ENCODE assay signal across 17 cellular contexts in genomic region chr9:92968081-92968480, GRCh38. TPM values are rescaled to one million over a fixed set of nuclear protein-coding genes. Genes with fewer than 3 reads are reported as not detected.
DNase-seq lines count a peak whose midpoint lies in the region; FAIRE-seq and TF ChIP-seq lines count a peak whose summit lies in the region.
"Had no signal": no experiment of that assay in that cellular context is flagged by ENCODE, and none has a peak within 500 bp of the region (broad histone marks: within the 10 kb centered on the region; RNA-seq: fewer than 3 reads in every experiment).

No MANE protein-coding gene starts in this region.

- no peaks in the 10 kb centered on the region for H3K79me1 ChIP-seq in H9 (ENCODE audit: insufficient read depth, low read depth, low read length, poor library complexity, severe bottlenecking)

- H3K9ac ChIP-seq in BLaER1 (no peak overlapping the region), H9 (ENCODE audit: extremely low read depth, insufficient read length, low read length) (no peak overlapping the region)

- H3K18ac ChIP-seq in H9 (ENCODE audit: insufficient read length, low read depth, low read length) = peak overlapping the region; percentile 25

- no peak overlapping the region for H3K56ac ChIP-seq in H9 (ENCODE audit: insufficient read length, low read depth, low read length)

- H2AK5ac ChIP-seq in H9 (ENCODE audit: insufficient read length, low read length) = no peak overlapping the region

- no peaks in the 10 kb centered on the region for H3K27me3 ChIP-seq in BLaER1
- no peaks in the 10 kb centered on the region for H3K27me3 ChIP-seq in H9 (ENCODE audit: insufficient read depth, low read length)
- H3K27me3 ChIP-seq: breast epithelium, sigmoid colon, SJSA1 had no signal

- peaks cover 21% of the 10 kb centered on the region for H3K36me3 ChIP-seq in BLaER1
- H3K36me3 ChIP-seq: breast epithelium, HAP-1, sigmoid colon, SJSA1 had no signal

- H3K79me2 ChIP-seq in H9 (ENCODE audit: insufficient read depth, low read length) = no peaks in the 10 kb centered on the region

- H3K27ac ChIP-seq in BLaER1 (peak overlapping the region; percentile 56), H9 (ENCODE audit: insufficient read length, low read depth, low read length) (no peak overlapping the region)
- H3K27ac ChIP-seq: breast epithelium, sigmoid colon, SJSA1 had no signal

- no CpG with 5 or more reads among the region's 8 CpGs for WGBS in H9 (ENCODE audit: extremely low coverage, insufficient read length, low lambda C conversion rate)

- H3T11ph ChIP-seq in H9 (ENCODE audit: low read length) = no peak overlapping the region

- peaks cover 77% of the 10 kb centered on the region for H4K20me1 ChIP-seq in BLaER1
- no peaks in the 10 kb centered on the region for H4K20me1 ChIP-seq in H9 (ENCODE audit: control insufficient read depth, insufficient read depth, insufficient read length)

- H3K9me3 ChIP-seq in BLaER1 = no peaks in the 10 kb centered on the region
- no peaks in the 10 kb centered on the region for H3K9me3 ChIP-seq in H9 (ENCODE audit: control insufficient read depth, low read depth, low read length)
- H3K9me3 ChIP-seq: breast epithelium, HAP-1, sigmoid colon, SJSA1 had no signal

- no peak overlapping the region for H3K14ac ChIP-seq in H9 (ENCODE audit: insufficient read depth, low read length)

- H3K4me2 ChIP-seq in BLaER1 (peak overlapping the region; percentile 73), H9 (ENCODE audit: insufficient read depth, insufficient read length, low read length) (no peak overlapping the region)

- H2BK5ac ChIP-seq in H9 (ENCODE audit: insufficient read length, low read length) = no peak overlapping the region

- no peak overlapping the region for H2BK120ac ChIP-seq in H9 (ENCODE audit: low read depth, low read length, poor library complexity, severe bottlenecking)

- H3K9me3 Mint-ChIP-seq in H9 (no peaks in the 10 kb centered on the region; a peak in 1 of 5 replicates), neural crest cell (no peaks in the 10 kb centered on the region)
- H3K9me3 Mint-ChIP-seq in activated T-helper 2 cell treated with anti-CD3 and anti-CD28 coated beads, Interferon-gamma antibody, Interleukin-2, Interleukin-4, amounts not matched to agents 10 μg/mL and 5 μg/mL and 100 μg/mL, durations not matched to agents 14 hours and 24 hours and 36 hours = no peaks in the 10 kb centered on the region

- H2BK15ac ChIP-seq in H9 (ENCODE audit: low read depth, low read length) = no peak overlapping the region

- H3K27ac Mint-ChIP-seq in H9 = 0 out of 7 replicates have a peak overlapping the region, but pooled peaks of 1 of the 3 experiments have one; percentile 39
- peak overlapping the region; percentile 89 for H3K27ac Mint-ChIP-seq in activated T-helper 2 cell treated with anti-CD3 and anti-CD28 coated beads, Interferon-gamma antibody, Interleukin-2, Interleukin-4, amounts not matched to agents 10 μg/mL and 5 μg/mL and 100 μg/mL, durations not matched to agents 14 hours and 24 hours and 36 hours
- H3K27ac Mint-ChIP-seq in neural crest cell (ENCODE audit: unreplicated experiment) = peak overlapping the region; percentile 43

- no peak overlapping the region for H2AFZ ChIP-seq in H9 (ENCODE audit: low read length)

- no peak for FAIRE-seq in D721Med (lab: Jason Lieb, UNC)
- FAIRE-seq: K562 had no signal

- peaks cover 80% of the 10 kb centered on the region for H3K4me1 ChIP-seq in BLaER1
- peaks cover 11% of the 10 kb centered on the region for H3K4me1 ChIP-seq in H9 (ENCODE audit: insufficient read depth, low read length)
- H3K4me1 ChIP-seq: breast epithelium, sigmoid colon had no signal

- H3K4me3 ChIP-seq in BLaER1 = no peak overlapping the region
- H3K4me3 ChIP-seq: breast epithelium, HAP-1, K562, sigmoid colon, SJSA1 had no signal

- no peak for DNase-seq in H9
- DNase-seq in activated T-helper 2 cell treated with anti-CD3 and anti-CD28 coated beads, Interferon-gamma antibody, Interleukin-2, Interleukin-4, amounts not matched to agents 10 μg/mL and 5 μg/mL and 100 μg/mL, durations not matched to agents 14 hours and 24 hours and 36 hours (ENCODE audit: low spot score) = no peak
- DNase-seq in neural crest cell (ENCODE audit: low read depth, low spot score) = no peak
- no peak for DNase-seq in NCI-H1436 (lab: John Stamatoyannopoulos, UW)
- no peak for DNase-seq in D721Med (ENCODE audit: insufficient read length, low spot score)
- DNase-seq in DMS53 (lab: John Stamatoyannopoulos, UW) = no peak
- DNase-seq in nucleus accumbens (lab: John Stamatoyannopoulos, UW) = no peak
- DNase-seq: effector CD8-positive, alpha-beta T cell; NCI-H1105 treated with DMSO at 0.1 percent for 48 hours; NCI-H226; sigmoid colon had no signal

- H3K27me3 Mint-ChIP-seq in H9 (ENCODE audit: low read depth) = no peaks in the 10 kb centered on the region; the same call in 1 of the 2 replicates
- no peaks in the 10 kb centered on the region for H3K27me3 Mint-ChIP-seq in activated T-helper 2 cell treated with anti-CD3 and anti-CD28 coated beads, Interferon-gamma antibody, Interleukin-2, Interleukin-4, amounts not matched to agents 10 μg/mL and 5 μg/mL and 100 μg/mL, durations not matched to agents 14 hours and 24 hours and 36 hours (ENCODE audit: low read depth)
- no peaks in the 10 kb centered on the region for H3K27me3 Mint-ChIP-seq in neural crest cell (ENCODE audit: low read depth)

- H4K91ac ChIP-seq in H9 (ENCODE audit: insufficient read length, low read depth, low read length) = no peak overlapping the region

- H4K8ac ChIP-seq in H9 (replicated peaks; ENCODE audit: insufficient read length, low read depth, low read length) = no peak overlapping the region

- no peak overlapping the region for H2BK12ac ChIP-seq in H9 (ENCODE audit: insufficient read length, low read depth, low read length)

- H3K23ac ChIP-seq in H9 (ENCODE audit: insufficient read length, low read depth, low read length) = no peak overlapping the region

- intact Hi-C loops in activated T-helper 2 cell treated with anti-CD3 and anti-CD28 coated beads, Interferon-gamma antibody, Interleukin-2, Interleukin-4, amounts not matched to agents 10 μg/mL and 5 μg/mL and 100 μg/mL, durations not matched to agents 14 hours and 24 hours and 36 hours (cut with micrococcal nuclease) = loop anchor here (5.0 to 10.0 kb wide), 3 partner anchors 34 to 1197 kb away; no protein-coding TSS in a partner anchor

- H3K36me3 Mint-ChIP-seq in H9 (ENCODE audit: insufficient read depth in 1 of 3, low read depth in 3 of 3) (no peaks in the 10 kb centered on the region; a peak in 2 of 7 replicates), neural crest cell (ENCODE audit: low read depth) (no peaks in the 10 kb centered on the region)
- peaks cover 32% of the 10 kb centered on the region for H3K36me3 Mint-ChIP-seq in activated T-helper 2 cell treated with anti-CD3 and anti-CD28 coated beads, Interferon-gamma antibody, Interleukin-2, Interleukin-4, amounts not matched to agents 10 μg/mL and 5 μg/mL and 100 μg/mL, durations not matched to agents 14 hours and 24 hours and 36 hours (ENCODE audit: low read depth)

- H3K23me2 ChIP-seq in H9 (ENCODE audit: insufficient read length, low read depth, low read length, poor library complexity, severe bottlenecking) = no peaks in the 10 kb centered on the region

- H3K4me3 Mint-ChIP-seq in H9 = no peak overlapping the region
- peak overlapping the region; percentile 88 for H3K4me3 Mint-ChIP-seq in activated T-helper 2 cell treated with anti-CD3 and anti-CD28 coated beads, Interferon-gamma antibody, Interleukin-2, Interleukin-4, amounts not matched to agents 10 μg/mL and 5 μg/mL and 100 μg/mL, durations not matched to agents 14 hours and 24 hours and 36 hours (ENCODE audit: low read depth)
- no peak overlapping the region for H3K4me3 Mint-ChIP-seq in neural crest cell

- TF ChIP-seq CTCF in H9 (conservative IDR thresholded peaks at IDR 0.05) = no peak
- no peak for TF ChIP-seq CTCF in neural crest cell (conservative IDR thresholded peaks at IDR 0.05)
- TF ChIP-seq CTCF in D721Med (IDR thresholded peaks at IDR 0.05; ENCODE audit: insufficient read depth, missing control alignments) = no peak

- no peak overlapping the region for H3K4ac ChIP-seq in H9 (ENCODE audit: low read depth, low read length)

- no peak overlapping the region for H4K5ac ChIP-seq in H9 (ENCODE audit: insufficient read length, low read depth, low read length)

- H2BK20ac ChIP-seq in H9 (ENCODE audit: low read depth, low read length, poor library complexity, severe bottlenecking) = no peak overlapping the region

- H3K4me1 Mint-ChIP-seq in H9 (peaks cover 48 to 57% of the 10 kb centered on the region in 2 experiments), neural crest cell (peaks cover 46% of the 10 kb centered on the region)
- peaks cover 65% of the 10 kb centered on the region for H3K4me1 Mint-ChIP-seq in activated T-helper 2 cell treated with anti-CD3 and anti-CD28 coated beads, Interferon-gamma antibody, Interleukin-2, Interleukin-4, amounts not matched to agents 10 μg/mL and 5 μg/mL and 100 μg/mL, durations not matched to agents 14 hours and 24 hours and 36 hours (ENCODE audit: low read depth)

RNA-seq across cellular contexts. Expression of gene FGD3, which starts 20.8 kb away (rescaled TPM):
- total RNA-seq in H9 (2021) (1.7 and 1.8 TPM in 2 replicates), neural crest cell (3.7 and 4.1 TPM in 2 replicates)
- total RNA-seq in activated T-helper 2 cell treated with anti-CD3 and anti-CD28 coated beads, Interferon-gamma antibody, Interleukin-2, Interleukin-4, amounts not matched to agents 10 μg/mL and 5 μg/mL and 100 μg/mL, durations not matched to agents 14 hours and 24 hours and 36 hours = 41.4 and 42.9 TPM in 2 replicates
- total RNA-seq: fibroblast of villous mesenchyme, SJSA1 had no signal
